8 cellular contexts compared by ENCODE assay signal in genomic region chr2:61178603-61179545, GRCh38. TPM values are rescaled to one million over a fixed set of nuclear protein-coding genes. Genes with fewer than 3 reads are reported as not detected.
A peak's percentile ranks its signal among the peaks of the same experiment; 100 is the strongest.
DNase-seq lines count a peak whose midpoint lies in the region; ATAC-seq and TF ChIP-seq lines count a peak whose summit lies in the region.

No MANE protein-coding gene starts in this region.

- H3K27ac Mint-ChIP-seq in HFFc6 = peak overlapping the region; percentile 87

- H2BK12ac ChIP-seq in mesenchymal stem cell (ENCODE audit: low read length in 2 of 2) = peak overlapping the region in 1 of 2 experiments; percentile 25

- no peak overlapping the region for H2BK120ac ChIP-seq in mesenchymal stem cell (ENCODE audit: low read depth, low read length)

- H2AK5ac ChIP-seq in mesenchymal stem cell (ENCODE audit: low read length, severe bottlenecking) = no peak overlapping the region

- H4K8ac ChIP-seq in mesenchymal stem cell (ENCODE audit: low read length) = peak overlapping the region; percentile 10

- H3K9me3 Mint-ChIP-seq in HFFc6 = no peaks in the 10 kb centered on the region

- H3K4me1 Mint-ChIP-seq in HFFc6 (ENCODE audit: low read depth) = peaks cover 53% of the 10 kb centered on the region

- no peak overlapping the region for H3K23ac ChIP-seq in mesenchymal stem cell (ENCODE audit: low read length in 2 of 2)

- H3K9ac ChIP-seq in mesenchymal stem cell (ENCODE audit: low read length) = peak overlapping the region; percentile 95

- H3K4me2 ChIP-seq in mesenchymal stem cell (ENCODE audit: low read length, poor library complexity, severe bottlenecking) = no peak overlapping the region

- no peak overlapping the region for H2BK5ac ChIP-seq in mesenchymal stem cell (ENCODE audit: low read depth, low read length, poor library complexity, severe bottlenecking)

- peak overlapping the region; percentile 27 for H4K91ac ChIP-seq in mesenchymal stem cell (ENCODE audit: low read length)

- H3K18ac ChIP-seq in mesenchymal stem cell (ENCODE audit: low read depth in 1 of 2, low read length in 2 of 2) = peak overlapping the region in 1 of 2 experiments; percentile 30

- H3K79me1 ChIP-seq in mesenchymal stem cell (replicated peaks; ENCODE audit: low read length, poor library complexity, severe bottlenecking) = peaks cover 25% of the 10 kb centered on the region

- H3K36me3 Mint-ChIP-seq in HFFc6 (ENCODE audit: low read depth) = peaks cover 51% of the 10 kb centered on the region

- H2AFZ ChIP-seq in mesenchymal stem cell (ENCODE audit: low read depth, low read length) = no peak overlapping the region

- peak overlapping the region; percentile 86 for H3K4me3 Mint-ChIP-seq in HFFc6

- peaks cover 29% of the 10 kb centered on the region for H3K4me1 ChIP-seq in mesenchymal stem cell (ENCODE audit: control insufficient read depth, insufficient read depth, low read depth, low read length)

- in situ Hi-C loops in astrocyte of the cerebellum (cut with HindIII; ENCODE audit: low sequenced_read_pairs) = no loop called here

- H3K4me3 ChIP-seq in AG09309 (ENCODE audit: control insufficient read depth, low read depth, low read length) (peak overlapping the region; percentile 22), astrocyte of the cerebellum (ENCODE audit: low read depth, low read length) (peak overlapping the region; percentile 1), mesenchymal stem cell (ENCODE audit: insufficient read depth in 1 of 2, low read depth in 1 of 2, low read length in 2 of 2) (peak overlapping the region in 1 of 2 experiments; percentile 79)

- peak overlapping the region in 1 of 2 experiments; percentile 21 for H3K4ac ChIP-seq in mesenchymal stem cell (ENCODE audit: low read depth in 1 of 2, low read length in 2 of 2)

- no peak overlapping the region for H3K14ac ChIP-seq in mesenchymal stem cell (ENCODE audit: low read length in 2 of 2)

- peaks cover 24 to 43% of the 10 kb centered on the region in 2 experiments for H3K36me3 ChIP-seq in mesenchymal stem cell (ENCODE audit: control insufficient read depth in 1 of 2, insufficient read depth in 2 of 2, low read depth in 1 of 2, low read length in 2 of 2)

- H3K27ac ChIP-seq in mesenchymal stem cell (ENCODE audit: low read length, poor library complexity, severe bottlenecking) = peak overlapping the region; percentile 17

- no peak for DNase-seq in AG09309 (ENCODE audit: low read depth)
- DNase-seq in HFFc6 = no peak
- DNase-seq in astrocyte of the cerebellum (ENCODE audit: low read depth) = no peak
- DNase-seq in mesenchymal stem cell = peak; percentile 58
- no peak for DNase-seq in NCI-H187 treated with DMSO at 0.1 percent for 48 hours (lab: John Stamatoyannopoulos, UW)
- no peak for DNase-seq in AG20443 (ENCODE audit: low spot score)

- ATAC-seq in HG03521 (IDR thresholded peaks at IDR 0.05; ENCODE audit: unreplicated experiment) (no peak), HG02759 (IDR thresholded peaks at IDR 0.05; ENCODE audit: unreplicated experiment) (no peak)

- no peaks in the 10 kb centered on the region for H3K27me3 ChIP-seq in mesenchymal stem cell (ENCODE audit: control insufficient read depth in 1 of 2, insufficient read depth in 1 of 2, low read length in 2 of 2)

- H3K27me3 Mint-ChIP-seq in HFFc6 (ENCODE audit: insufficient read depth) = peaks cover 4% of the 10 kb centered on the region

- H3K9me3 ChIP-seq in mesenchymal stem cell (ENCODE audit: control insufficient read depth, low read length) = no peaks in the 10 kb centered on the region

- H2BK15ac ChIP-seq in mesenchymal stem cell (ENCODE audit: low read depth, poor library complexity, severe bottlenecking) = no peak overlapping the region

- TF ChIP-seq CTCF in AG09309 (IDR thresholded peaks at IDR 0.05; ENCODE audit: control insufficient read depth, insufficient read depth, low read depth, low read length, missing control alignments) (no peak), HFFc6 (IDR thresholded peaks at IDR 0.05) (no peak), astrocyte of the cerebellum (IDR thresholded peaks at IDR 0.05; ENCODE audit: low read depth, low read length, missing control alignments) (no peak)

- WGBS in mesenchymal stem cell = 96% methylated on average over 21 of the region's 22 CpGs

RNA-seq across cellular contexts. Expression of gene C2orf74, which starts 16.9 kb away (rescaled TPM):
- 10 to 100 TPM; 13.5 to 23.0 (median 20.7) TPM for total RNA-seq in HFFc6 (2021; fragmentation: NEBNext Ultra II Directional; extraction: Animal tissue kit (Norgen Biotek cat#: 25700))
- 20.1 TPM for polyA plus RNA-seq in mesenchymal stem cell (2013, experiment 1 of 2)
- 19.7 TPM for polyA plus RNA-seq in mesenchymal stem cell (2013, experiment 2 of 2)
